8 cellular contexts compared by ENCODE assay signal in genomic region chr19:17333611-17334413, GRCh38. TPM values are rescaled to one million over a fixed set of nuclear protein-coding genes. Genes with fewer than 3 reads are reported as not detected.
A peak's percentile ranks its signal among the peaks of the same experiment; 100 is the strongest.
DNase-seq lines count a peak whose midpoint lies in the region; ATAC-seq and TF ChIP-seq lines count a peak whose summit lies in the region.

No MANE protein-coding gene starts in this region.

- peak overlapping the region; percentile 36 for H3K27ac Mint-ChIP-seq in chondrocyte (ENCODE audit: unreplicated experiment)
- H3K27ac Mint-ChIP-seq in mesothelial cell of epicardium = peak overlapping the region; percentile 45
- H3K27ac Mint-ChIP-seq in stimulated activated naive B cell treated with anti-CD40 and anti-IgM and Interleukin-4, amounts not matched to agents 10 μg/mL and 1 μg/mL and 100 μg/mL, for 72 hours = no peak overlapping the region

- H3K36me3 Mint-ChIP-seq in chondrocyte (ENCODE audit: low read depth) (peaks cover 8% of the 10 kb centered on the region), mesothelial cell of epicardium (peaks cover 10% of the 10 kb centered on the region)
- H3K36me3 Mint-ChIP-seq in stimulated activated naive B cell treated with anti-CD40 and anti-IgM and Interleukin-4, amounts not matched to agents 10 μg/mL and 1 μg/mL and 100 μg/mL, for 72 hours = peaks cover 15 to 17% of the 10 kb centered on the region in 2 donors

- no peak for TF ChIP-seq RAD21 in Ishikawa (IDR thresholded peaks at IDR 0.05; ENCODE audit: low read depth)

- H3K4me3 Mint-ChIP-seq in chondrocyte (ENCODE audit: unreplicated experiment) (peak overlapping the region; percentile 78), mesothelial cell of epicardium (peak overlapping the region; percentile 74)
- peak overlapping the region; percentile 68 to 89 for H3K4me3 Mint-ChIP-seq in stimulated activated naive B cell treated with anti-CD40 and anti-IgM and Interleukin-4, amounts not matched to agents 10 μg/mL and 1 μg/mL and 100 μg/mL, for 72 hours

- ATAC-seq in activated CD4-positive, CD25-positive, alpha-beta regulatory T cell treated with anti-CD3 and anti-CD28 coated beads, Interleukin-2, amount 50 U/mL, for 24 hours = peak; percentile 51 to 62
- peak; percentile 33 to 45 for ATAC-seq in stimulated activated naive B cell treated with anti-CD40 and anti-IgM and Interleukin-4, amounts not matched to agents 10 μg/mL and 1 μg/mL and 100 μg/mL, for 72 hours (replicated peaks)
- ATAC-seq in HG02885 (IDR thresholded peaks at IDR 0.05; ENCODE audit: poor library complexity, unreplicated experiment) = no peak

- H3K9me3 Mint-ChIP-seq in chondrocyte (ENCODE audit: low read depth) = no peaks in the 10 kb centered on the region
- no peaks in the 10 kb centered on the region for H3K9me3 Mint-ChIP-seq in mesothelial cell of epicardium
- peaks cover 0 to 3% of the 10 kb centered on the region in 2 donors for H3K9me3 Mint-ChIP-seq in stimulated activated naive B cell treated with anti-CD40 and anti-IgM and Interleukin-4, amounts not matched to agents 10 μg/mL and 1 μg/mL and 100 μg/mL, for 72 hours

- H3K27me3 Mint-ChIP-seq in chondrocyte (ENCODE audit: low read depth) (no peaks in the 10 kb centered on the region), mesothelial cell of epicardium (ENCODE audit: low read depth) (peaks cover 11% of the 10 kb centered on the region)
- peaks cover 15 to 17% of the 10 kb centered on the region in 2 donors for H3K27me3 Mint-ChIP-seq in stimulated activated naive B cell treated with anti-CD40 and anti-IgM and Interleukin-4, amounts not matched to agents 10 μg/mL and 1 μg/mL and 100 μg/mL, for 72 hours

- DNase-seq in DMS79 (lab: John Stamatoyannopoulos, UW) (peak; percentile 48), chondrocyte (ENCODE audit: low spot score) (no peak), mesothelial cell of epicardium (ENCODE audit: low spot score in 2 of 2, unreplicated experiment in 2 of 2) (no peak), DMS153 (lab: John Stamatoyannopoulos, UW) (no peak)
- peak; percentile 52 for DNase-seq in stimulated activated naive B cell treated with anti-CD40 and anti-IgM and Interleukin-4, amounts not matched to agents 10 μg/mL and 1 μg/mL and 100 μg/mL, for 72 hours

- no peak for TF ChIP-seq EP300 in Ishikawa (IDR thresholded peaks at IDR 0.05; ENCODE audit: borderline replicate concordance)

- peaks cover 29% of the 10 kb centered on the region for H3K4me1 Mint-ChIP-seq in chondrocyte (ENCODE audit: low read depth)
- H3K4me1 Mint-ChIP-seq in mesothelial cell of epicardium = peaks cover 19% of the 10 kb centered on the region
- peaks cover 24 to 56% of the 10 kb centered on the region in 2 donors for H3K4me1 Mint-ChIP-seq in stimulated activated naive B cell treated with anti-CD40 and anti-IgM and Interleukin-4, amounts not matched to agents 10 μg/mL and 1 μg/mL and 100 μg/mL, for 72 hours

- TF ChIP-seq CTCF in chondrocyte (IDR thresholded peaks at IDR 0.05) (no peak), mesothelial cell of epicardium (IDR thresholded peaks at IDR 0.05; ENCODE audit: unreplicated experiment) (no peak)

TF ChIP-seq in Ishikawa, 13 proteins besides CTCF, POLR2A, EP300 and RAD21:
- TF ChIP-seq USF1 (IDR thresholded peaks at IDR 0.05) (no peak), ZBTB7A (IDR thresholded peaks at IDR 0.05; ENCODE audit: low read depth) (0 out of 2 replicates have a peak, but pooled peaks have one; percentile 67)

RNA-seq across cellular contexts. Expression of gene ANO8, which starts 0.8 kb away (rescaled TPM):
- total RNA-seq in chondrocyte (16.7 to 18.9 TPM (median 16.8 TPM) in 3 replicates), mesothelial cell of epicardium (42.1 to 43.7 TPM (median 43.5 TPM) in 3 replicates)

RNA-seq across cellular contexts. Expression of gene GTPBP3, which starts 3.5 kb away (rescaled TPM):
- 16.7 to 20.9 TPM (median 20.6 TPM) in 3 replicates for total RNA-seq in chondrocyte
- total RNA-seq in mesothelial cell of epicardium = 42.5 to 47.0 TPM (median 45.0 TPM) in 3 replicates

RNA-seq across cellular contexts. Expression of gene DDA1, which starts 24.4 kb away (rescaled TPM):
- total RNA-seq in chondrocyte (53.0 to 66.6 TPM (median 63.9 TPM) in 3 replicates), mesothelial cell of epicardium (37.3 to 39.6 TPM (median 38.3 TPM) in 3 replicates)

RNA-seq across cellular contexts. Expression of gene MRPL34, which starts 28.1 kb away (rescaled TPM):
- total RNA-seq in chondrocyte (56.6 to 68.7 TPM (median 61.7 TPM) in 3 replicates), mesothelial cell of epicardium (47.7 to 51.0 TPM (median 50.1 TPM) in 3 replicates)

RNA-seq across cellular contexts. Expression of gene ABHD8, which starts 30.6 kb away (rescaled TPM):
- total RNA-seq in chondrocyte (3.5 to 6.6 TPM (median 5.9 TPM) in 3 replicates), mesothelial cell of epicardium (25.4 to 26.4 TPM (median 26.1 TPM) in 3 replicates)

Comparison
In these comparisons a context has a peak if more than half of its experiments do, and no peak if none do; other contexts are left out.
1. DNase-seq: peak in DMS79 (single experiment) and stimulated activated naive B cell treated with anti-CD40 and anti-IgM and Interleukin-4, amounts not matched to agents 10 μg/mL and 1 μg/mL and 100 μg/mL, for 72 hours (single experiment); none in chondrocyte (single experiment), mesothelial cell of epicardium (0 of 2) and DMS153 (single experiment).
2. Peak in every context shown above with its lines, with median percentiles within 50 percentile points of each other: H3K4me3 Mint-ChIP-seq.